Comparison of ENCODE assay signal across 8 cellular contexts in the genomic region with DNA sequence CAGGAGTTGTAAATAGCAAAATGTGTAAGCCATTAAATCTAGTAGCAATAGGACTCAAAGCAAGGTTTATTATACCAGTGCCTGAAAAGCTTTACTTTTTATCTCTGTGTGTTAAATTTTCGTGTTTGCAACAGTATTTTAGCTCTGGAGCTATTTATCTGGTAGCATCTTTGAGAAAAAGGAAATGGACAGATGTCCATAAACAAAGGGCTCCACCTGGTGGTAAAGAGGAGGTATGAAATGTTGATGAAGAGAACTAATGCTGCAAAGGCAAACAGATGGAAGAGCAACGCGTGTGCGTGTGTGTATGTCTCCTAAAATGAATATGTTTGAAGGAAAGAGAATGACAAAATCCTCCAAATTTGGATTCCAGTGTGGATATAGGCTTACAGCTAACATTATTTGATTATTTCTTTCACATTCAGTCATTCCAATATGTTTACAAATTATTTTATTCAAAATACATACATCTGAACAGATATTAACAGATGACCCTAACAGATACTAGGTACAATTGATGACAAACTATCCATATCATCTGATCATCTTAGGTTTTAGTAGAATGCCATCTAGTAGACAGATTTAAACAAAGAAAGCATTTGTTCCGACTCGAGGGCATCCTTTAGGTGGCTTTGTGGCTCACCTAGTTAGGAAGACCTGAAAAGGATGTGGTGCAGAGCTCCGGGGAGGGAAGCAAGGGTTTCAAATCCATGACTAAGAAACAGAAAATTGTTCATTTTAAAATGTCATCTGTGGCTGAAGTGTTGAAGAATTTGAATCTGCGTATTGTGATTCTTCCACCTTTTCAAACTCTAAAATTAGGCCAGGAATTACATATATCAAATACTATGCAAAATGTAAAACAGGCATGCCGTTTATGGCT.
DNase-seq lines count a peak whose midpoint lies in the region; ATAC-seq, FAIRE-seq and TF ChIP-seq lines count a peak whose summit lies in the region.

No MANE protein-coding gene starts in this region.

- TF ChIP-seq CTCF in AG09309 (IDR thresholded peaks at IDR 0.05; ENCODE audit: control insufficient read depth, insufficient read depth, low read depth, low read length, missing control alignments) (peak; percentile 68), GM12873 (IDR thresholded peaks at IDR 0.05; ENCODE audit: insufficient read depth, low read depth, low read length, missing control alignments) (peak; percentile 79), thoracic aorta (IDR thresholded peaks at IDR 0.05) (peak; percentile 69)

- peak; percentile 31 for DNase-seq in AG09309 (ENCODE audit: low read depth)
- DNase-seq in NCI-H460 (ENCODE audit: extremely low read depth, low read depth) = peak; percentile 60
- peak; percentile 83 for DNase-seq in adipocyte (ENCODE audit: low read depth)
- no peak for DNase-seq in thoracic aorta (ENCODE audit: low spot score)

- peak; percentile 53 for FAIRE-seq in islet of Langerhans (lab: Jason Lieb, UNC)

- H3K9me3 ChIP-seq in adipocyte (ENCODE audit: control insufficient read depth, low read length) (no peaks in the 10 kb centered on the region), thoracic aorta (no peaks in the 10 kb centered on the region)

- no peak overlapping the region for H3K27ac ChIP-seq in thoracic aorta

- H3K27me3 ChIP-seq in adipocyte (replicated peaks; ENCODE audit: control insufficient read depth, insufficient read depth, low read length) = no peaks in the 10 kb centered on the region
- H3K27me3 ChIP-seq in thoracic aorta (replicated peaks; ENCODE audit: insufficient read depth) = no peaks in the 10 kb centered on the region

- no peak overlapping the region for H3K9ac ChIP-seq in adipocyte (ENCODE audit: low read length)

- ATAC-seq in HG03378 (IDR thresholded peaks at IDR 0.05; ENCODE audit: unreplicated experiment) (peak; percentile 65), thoracic aorta (ENCODE audit: insufficient number of reproducible peaks, low FRiP score, low read depth) (peak; percentile 68), GM21423 (IDR thresholded peaks at IDR 0.05; ENCODE audit: unreplicated experiment) (no peak)

- H3K4me1 ChIP-seq in adipocyte (ENCODE audit: control insufficient read depth, insufficient read depth, low read length) = peaks cover 14% of the 10 kb centered on the region
- H3K4me1 ChIP-seq in thoracic aorta (ENCODE audit: control insufficient read depth in 1 of 2, low read depth in 2 of 2) = no peaks in the 10 kb centered on the region

- no peak overlapping the region for H3K4me3 ChIP-seq in AG09309 (ENCODE audit: control insufficient read depth, low read depth, low read length)
- H3K4me3 ChIP-seq in adipocyte (ENCODE audit: low read length) = no peak overlapping the region
- H3K4me3 ChIP-seq in thoracic aorta = no peak overlapping the region

- H3K36me3 ChIP-seq in adipocyte (ENCODE audit: control insufficient read depth, insufficient read depth, low read length, severe bottlenecking) = no peaks in the 10 kb centered on the region
- H3K36me3 ChIP-seq in thoracic aorta = no peaks in the 10 kb centered on the region
